Comparison of ENCODE assay signal across 6 cellular contexts in genomic region chrX:153727108-153727931, GRCh38. TPM values are rescaled to one million over a fixed set of nuclear protein-coding genes. Genes with fewer than 3 reads are reported as not detected.
DNase-seq lines count a peak whose midpoint lies in the region; ATAC-seq and TF ChIP-seq lines count a peak whose summit lies in the region.

No MANE protein-coding gene starts in this region.

- peaks cover 26% of the 10 kb centered on the region for H3K4me1 ChIP-seq in CD8-positive, alpha-beta T cell (ENCODE audit: insufficient read depth, low read length)
- peaks cover 16 to 55% (median 51%) of the 10 kb centered on the region in 5 donors for H3K4me1 ChIP-seq in subcutaneous abdominal adipose tissue (ENCODE audit: control insufficient read depth in 5 of 5, insufficient read depth in 5 of 5, low read length in 5 of 5)

- H3K27me3 Mint-ChIP-seq in CD8-positive, alpha-beta T cell (ENCODE audit: low read depth): no peaks in the 10 kb centered on the region
- no peaks in the 10 kb centered on the region for H3K27me3 Mint-ChIP-seq in glutamatergic neuron (ENCODE audit: unreplicated experiment)

- H3K27me3 ChIP-seq in CD8-positive, alpha-beta T cell (ENCODE audit: insufficient read depth, low read length): no peaks in the 10 kb centered on the region
- peaks cover 0 to 14% (median 0%) of the 10 kb centered on the region in 5 donors for H3K27me3 ChIP-seq in subcutaneous abdominal adipose tissue (ENCODE audit: control insufficient read depth in 5 of 5, insufficient read depth in 4 of 5, low read length in 5 of 5)

- H3K4me3 Mint-ChIP-seq in CD8-positive, alpha-beta T cell: peak overlapping the region; percentile 70
- H3K4me3 Mint-ChIP-seq in glutamatergic neuron (ENCODE audit: unreplicated experiment): peak overlapping the region; percentile 70

- H3K27ac Mint-ChIP-seq in CD8-positive, alpha-beta T cell: peak overlapping the region; percentile 86
- H3K27ac Mint-ChIP-seq in glutamatergic neuron (ENCODE audit: unreplicated experiment): no peak overlapping the region

- H3K4me1 Mint-ChIP-seq in CD8-positive, alpha-beta T cell (ENCODE audit: low read depth): peaks cover 29% of the 10 kb centered on the region
- H3K4me1 Mint-ChIP-seq in glutamatergic neuron (ENCODE audit: low read depth, unreplicated experiment): peaks cover 6% of the 10 kb centered on the region

- TF ChIP-seq CTCF in CD8-positive, alpha-beta T cell (IDR thresholded peaks at IDR 0.05): no peak
- TF ChIP-seq CTCF in glutamatergic neuron (IDR thresholded peaks at IDR 0.05; ENCODE audit: partially characterized antibody, unreplicated experiment): no peak

- no peaks in the 10 kb centered on the region for H3K9me3 ChIP-seq in CD8-positive, alpha-beta T cell (ENCODE audit: low read length)
- peaks cover 4 to 12% (median 10%) of the 10 kb centered on the region in 5 donors for H3K9me3 ChIP-seq in subcutaneous abdominal adipose tissue (ENCODE audit: control insufficient read depth in 5 of 5, low read length in 5 of 5)

- no peak for DNase-seq in CD8-positive, alpha-beta T cell
- DNase-seq in NOMO-1 treated with dmso at 0.1 percent for 144 hours (lab: John Stamatoyannopoulos, UW; ENCODE audit: unreplicated experiment) (peak; percentile 37), glutamatergic neuron (no peak)
- DNase-seq in activated CD4-positive, CD25-positive, alpha-beta regulatory T cell treated with anti-CD3 and anti-CD28 coated beads, Interleukin-2, amount 50 U/mL, for 72 hours: no peak

- H3K36me3 Mint-ChIP-seq in CD8-positive, alpha-beta T cell: peaks cover 17% of the 10 kb centered on the region
- peaks cover 9% of the 10 kb centered on the region for H3K36me3 Mint-ChIP-seq in glutamatergic neuron (ENCODE audit: unreplicated experiment)

- CTCF ChIA-PET in CD8-positive, alpha-beta T cell (lab: Charles Lee): no interaction called here

- no peaks in the 10 kb centered on the region for H3K36me3 ChIP-seq in CD8-positive, alpha-beta T cell (ENCODE audit: insufficient read depth, low read length)
- H3K36me3 ChIP-seq in subcutaneous abdominal adipose tissue (ENCODE audit: control insufficient read depth in 5 of 5, insufficient read depth in 5 of 5, low read length in 5 of 5): peaks cover 0 to 6% (median 4%) of the 10 kb centered on the region in 5 donors

- H3K9me3 Mint-ChIP-seq in CD8-positive, alpha-beta T cell: no peaks in the 10 kb centered on the region
- H3K9me3 Mint-ChIP-seq in glutamatergic neuron (ENCODE audit: unreplicated experiment): peaks cover 5% of the 10 kb centered on the region

- POLR2A ChIA-PET in CD8-positive, alpha-beta T cell (lab: Charles Lee): no interaction called here

- peak overlapping the region; percentile 27 for H3K4me3 ChIP-seq in CD8-positive, alpha-beta T cell (ENCODE audit: low read depth, low read length)
- peak overlapping the region in 3 of 5 donors; percentile 16 to 50 (median 37) for H3K4me3 ChIP-seq in subcutaneous abdominal adipose tissue (ENCODE audit: low read depth in 1 of 5, low read length in 5 of 5)

- no peak for ATAC-seq in CD8-positive, alpha-beta T cell
- ATAC-seq in HG02840 (IDR thresholded peaks at IDR 0.05; ENCODE audit: low FRiP score, unreplicated experiment): no peak

- intact Hi-C loops in CD8-positive, alpha-beta T cell (cut with DNase I, micrococcal nuclease): no loop called here

- H3K27ac ChIP-seq in CD8-positive, alpha-beta T cell (ENCODE audit: low read depth, low read length): peak overlapping the region; percentile 20
- H3K27ac ChIP-seq in subcutaneous abdominal adipose tissue (ENCODE audit: low read depth, low read length): peak overlapping the region; percentile 80

- H3K9ac ChIP-seq in subcutaneous abdominal adipose tissue (ENCODE audit: low read length in 5 of 5): peak overlapping the region in 1 of 5 donors; percentile 12

RNA-seq across cellular contexts. Expression of gene ABCD1, which starts 2.7 kb away (rescaled TPM):
- total RNA-seq in CD8-positive, alpha-beta T cell: 1 to 10 TPM; 5.2 to 6.4 TPM
- 13.5 TPM for total RNA-seq in glutamatergic neuron (ENCODE audit: unreplicated experiment)

RNA-seq across cellular contexts. Expression of gene BCAP31, which starts 3.1 kb away (rescaled TPM):
- total RNA-seq in CD8-positive, alpha-beta T cell: 10 to 100 TPM; 35.3 to 39.1 TPM
- 155 TPM for total RNA-seq in glutamatergic neuron (ENCODE audit: unreplicated experiment)

RNA-seq across cellular contexts. Expression of gene PLXNB3, which starts 36.7 kb away (rescaled TPM):
- under 1 TPM; 0.35 to 0.50 TPM for total RNA-seq in CD8-positive, alpha-beta T cell
- 5.8 TPM for total RNA-seq in glutamatergic neuron (ENCODE audit: unreplicated experiment)

RNA-seq across cellular contexts. Expression of gene SLC6A8, which starts 39.6 kb away (rescaled TPM):
- 1 to 10 TPM; 2.7 to 2.9 TPM for total RNA-seq in CD8-positive, alpha-beta T cell
- total RNA-seq in glutamatergic neuron (ENCODE audit: unreplicated experiment): 108 TPM

RNA-seq across cellular contexts. Expression of gene SRPK3, which starts 53.5 kb away (rescaled TPM):
- total RNA-seq in CD8-positive, alpha-beta T cell: not detected
- not detected for total RNA-seq in glutamatergic neuron (ENCODE audit: unreplicated experiment)
